Comparison of ENCODE assay signal across 8 cellular contexts in the genomic region with DNA sequence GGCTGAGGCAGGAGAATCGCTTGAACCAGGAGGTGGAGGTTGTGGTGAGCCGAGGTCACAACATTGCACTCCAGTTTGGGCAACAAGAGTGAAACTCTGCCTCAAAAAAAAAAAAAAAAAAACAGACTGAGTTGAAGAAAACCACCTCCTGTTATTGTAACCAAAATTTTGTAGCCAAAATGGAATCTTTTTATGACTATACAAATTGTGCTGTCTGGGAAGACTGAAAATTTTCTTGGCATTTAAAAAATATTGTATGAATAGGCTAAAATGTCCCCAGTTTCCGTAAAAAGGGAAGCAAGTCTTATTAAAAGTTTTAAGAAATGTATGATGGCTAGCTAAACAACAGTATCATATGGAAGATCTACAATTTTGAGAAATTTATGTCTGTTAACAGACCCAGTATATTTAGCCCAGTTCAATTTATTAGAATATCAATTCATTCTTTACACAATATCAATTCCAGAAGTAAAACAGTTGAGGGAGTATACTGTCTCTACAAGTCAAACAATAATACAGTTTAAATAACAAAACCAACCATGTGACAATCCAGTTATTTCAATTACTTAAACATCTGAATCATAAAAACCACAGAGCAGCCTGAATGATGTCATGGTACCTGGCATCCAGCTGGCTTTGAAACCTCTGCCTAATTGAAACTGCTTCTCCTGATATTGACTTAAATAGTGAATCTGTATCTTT.
DNase-seq lines count a peak whose midpoint lies in the region; ATAC-seq and TF ChIP-seq lines count a peak whose summit lies in the region.

No MANE protein-coding gene starts in this region.

- no peak overlapping the region for H4K91ac ChIP-seq in mesenchymal stem cell (ENCODE audit: low read length)

- H2BK120ac ChIP-seq in mesenchymal stem cell (ENCODE audit: low read depth, low read length), result no peak overlapping the region

- H3K23ac ChIP-seq in mesenchymal stem cell (ENCODE audit: low read length in 2 of 2), result no peak overlapping the region

- H3K4me3 Mint-ChIP-seq in activated T-cell treated with anti-CD3 and anti-CD28 coated beads, Interleukin-2, amount 50 U/mL, for 72 hours, result no peak overlapping the region

- H3K36me3 ChIP-seq in mesenchymal stem cell (ENCODE audit: control insufficient read depth in 1 of 2, insufficient read depth in 2 of 2, low read depth in 1 of 2, low read length in 2 of 2), result no peaks in the 10 kb centered on the region
- no peaks in the 10 kb centered on the region for H3K36me3 ChIP-seq in uterus

- H3K27me3 ChIP-seq in mesenchymal stem cell (ENCODE audit: control insufficient read depth in 1 of 2, insufficient read depth in 1 of 2, low read length in 2 of 2) (no peaks in the 10 kb centered on the region), uterus (no peaks in the 10 kb centered on the region)

- DNase-seq in activated T-cell treated with anti-CD3 and anti-CD28 coated beads, Interleukin-2, amount 50 U/mL, for 72 hours, result peak in 1 of 2 donors; percentile 6
- no peak for DNase-seq in activated T-cell treated with anti-CD3 and anti-CD28 coated beads, Interleukin-2, amount 50 U/mL, for 1 hour
- peak; percentile 2 to 39 for DNase-seq in SHP77 (lab: John Stamatoyannopoulos, UW)
- DNase-seq in mesenchymal stem cell, result peak; percentile 84
- no peak for DNase-seq in activated effector memory CD4-positive, alpha-beta T cell treated with anti-CD3 and anti-CD28 coated beads, Interleukin-2, amount 50 U/mL, for 16 hours
- no peak for DNase-seq in uterus
- no peak for DNase-seq in activated naive CD4-positive, alpha-beta T cell treated with anti-CD3 and anti-CD28 coated beads, Interleukin-2, amount 50 U/mL, for 16 hours

- no peak overlapping the region for H4K8ac ChIP-seq in mesenchymal stem cell (ENCODE audit: low read length)

- H3K9me3 ChIP-seq in mesenchymal stem cell (ENCODE audit: control insufficient read depth, low read length), result no peaks in the 10 kb centered on the region
- no peaks in the 10 kb centered on the region for H3K9me3 ChIP-seq in uterus

- no peak overlapping the region for H3K27ac ChIP-seq in mesenchymal stem cell (ENCODE audit: low read length, poor library complexity, severe bottlenecking)
- no peak overlapping the region for H3K27ac ChIP-seq in uterus

- H3K27ac Mint-ChIP-seq in activated T-cell treated with anti-CD3 and anti-CD28 coated beads, Interleukin-2, amount 50 U/mL, for 72 hours, result no peak overlapping the region

- H3K79me1 ChIP-seq in mesenchymal stem cell (replicated peaks; ENCODE audit: low read length, poor library complexity, severe bottlenecking), result no peaks in the 10 kb centered on the region

- H3K14ac ChIP-seq in mesenchymal stem cell (ENCODE audit: low read length in 2 of 2), result no peak overlapping the region

- peak overlapping the region; percentile 71 for H3K9ac ChIP-seq in mesenchymal stem cell (ENCODE audit: low read length)

- TF ChIP-seq POLR2A in uterus (IDR thresholded peaks at IDR 0.05), result no peak

- H2AK5ac ChIP-seq in mesenchymal stem cell (ENCODE audit: low read length, severe bottlenecking), result no peak overlapping the region

- H3K9me3 Mint-ChIP-seq in activated T-cell treated with anti-CD3 and anti-CD28 coated beads, Interleukin-2, amount 50 U/mL, for 72 hours, result peaks cover 0 to 1% of the 10 kb centered on the region in 2 donors

- peaks cover 8% of the 10 kb centered on the region for H3K4me1 Mint-ChIP-seq in activated T-cell treated with anti-CD3 and anti-CD28 coated beads, Interleukin-2, amount 50 U/mL, for 72 hours (ENCODE audit: low read depth)

- H2AFZ ChIP-seq in mesenchymal stem cell (ENCODE audit: low read depth, low read length), result no peak overlapping the region

- H3K18ac ChIP-seq in mesenchymal stem cell (ENCODE audit: low read depth in 1 of 2, low read length in 2 of 2), result no peak overlapping the region

- intact Hi-C loops in uterus (cut with DNase I; ENCODE audit: low total_unique reads), result no loop called here

- no CpG with 5 or more reads among the region's 3 CpGs for WGBS in mesenchymal stem cell

- no peaks in the 10 kb centered on the region for H3K36me3 Mint-ChIP-seq in activated T-cell treated with anti-CD3 and anti-CD28 coated beads, Interleukin-2, amount 50 U/mL, for 72 hours (ENCODE audit: insufficient read depth in 2 of 2)

- no peak overlapping the region for H2BK12ac ChIP-seq in mesenchymal stem cell (ENCODE audit: low read length in 2 of 2)

- no peak overlapping the region for H3K4ac ChIP-seq in mesenchymal stem cell (ENCODE audit: low read depth in 1 of 2, low read length in 2 of 2)

- no peak for TF ChIP-seq CTCF in uterus (IDR thresholded peaks at IDR 0.05)

- peaks cover 15% of the 10 kb centered on the region for H3K27me3 Mint-ChIP-seq in activated T-cell treated with anti-CD3 and anti-CD28 coated beads, Interleukin-2, amount 50 U/mL, for 72 hours (ENCODE audit: low read depth)

- ATAC-seq in activated T-cell treated with anti-CD3 and anti-CD28 coated beads, Interleukin-2, amount 50 U/mL, for 72 hours (replicated peaks in 1 of 2), result peak; percentile 46 to 69
- peak; percentile 67 for ATAC-seq in HG03175 (IDR thresholded peaks at IDR 0.05; ENCODE audit: unreplicated experiment)

- H2BK5ac ChIP-seq in mesenchymal stem cell (ENCODE audit: low read depth, low read length, poor library complexity, severe bottlenecking), result no peak overlapping the region

- H3K4me2 ChIP-seq in mesenchymal stem cell (ENCODE audit: low read length, poor library complexity, severe bottlenecking), result no peak overlapping the region

- no peak overlapping the region for H2BK15ac ChIP-seq in mesenchymal stem cell (ENCODE audit: low read depth, poor library complexity, severe bottlenecking)

- H3K4me3 ChIP-seq in mesenchymal stem cell (ENCODE audit: insufficient read depth in 1 of 2, low read depth in 1 of 2, low read length in 2 of 2) (no peak overlapping the region), uterus (no peak overlapping the region)

- H3K4me1 ChIP-seq in mesenchymal stem cell (ENCODE audit: control insufficient read depth, insufficient read depth, low read depth, low read length), result no peaks in the 10 kb centered on the region
- no peaks in the 10 kb centered on the region for H3K4me1 ChIP-seq in uterus

Comparison
In these comparisons a context has a peak if more than half of its experiments do, and no peak if none do; other contexts are left out.
1. DNase-seq: peak in SHP77 (2 of 2) and mesenchymal stem cell (single experiment); none in activated T-cell treated with anti-CD3 and anti-CD28 coated beads, Interleukin-2, amount 50 U/mL, for 1 hour (single experiment), activated effector memory CD4-positive, alpha-beta T cell treated with anti-CD3 and anti-CD28 coated beads, Interleukin-2, amount 50 U/mL, for 16 hours (single experiment), uterus (0 of 2) and activated naive CD4-positive, alpha-beta T cell treated with anti-CD3 and anti-CD28 coated beads, Interleukin-2, amount 50 U/mL, for 16 hours (single experiment).